In the genomic region with DNA sequence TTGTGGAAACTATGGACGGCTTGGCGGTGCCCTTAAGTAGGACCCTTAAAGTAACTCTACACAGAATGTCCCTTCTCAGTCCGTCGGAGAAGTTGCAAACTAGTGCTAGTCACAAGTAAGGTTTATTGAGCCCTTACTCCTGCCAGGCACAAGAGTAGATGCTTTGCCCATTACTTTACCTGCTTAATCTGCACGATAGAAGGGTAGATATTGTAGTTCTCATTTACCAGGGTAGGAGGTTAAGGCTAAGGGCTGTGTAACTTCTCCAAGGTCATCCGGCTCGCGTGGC, we compare ENCODE assay signal across 8 cellular contexts. TPM values are rescaled to one million over a fixed set of nuclear protein-coding genes. Genes with fewer than 3 reads are reported as not detected.
DNase-seq lines count a peak whose midpoint lies in the region; ATAC-seq and TF ChIP-seq lines count a peak whose summit lies in the region.

No MANE protein-coding gene starts in this region.

- POLR2A ChIA-PET in A673 (lab: Charles Lee; ENCODE audit: low non-redundant PET) = no interaction called here

- TF ChIP-seq CTCF in A673 (conservative IDR thresholded peaks at IDR 0.05; ENCODE audit: low read depth, low read length) (no peak), ascending aorta (IDR thresholded peaks at IDR 0.05) (no peak), right lobe of liver (IDR thresholded peaks at IDR 0.05) (no peak)

- DNase-seq in A673 (ENCODE audit: low spot score) = no peak
- DNase-seq in HAP-1 (ENCODE audit: low spot score in 2 of 2) = no peak
- DNase-seq in ascending aorta (ENCODE audit: low spot score in 2 of 2) = no peak
- no peak for DNase-seq in right lobe of liver
- no peak for DNase-seq in aorta
- DNase-seq in ACHN = no peak

- in situ Hi-C loops in HAP-1 (cut with MboI; ENCODE audit: low sequenced_read_pairs) = no loop called here
- in situ Hi-C loops in ACHN (cut with HindIII; ENCODE audit: low pct_ligation_motif_present, low pct_unique_long_range_greater_than_20kb, low sequenced_read_pairs) = no loop called here

- ATAC-seq in right lobe of liver = peak in 3 of 4 donors; percentile 1 to 4 (median 2)
- ATAC-seq in aorta (ENCODE audit: low FRiP score) = peak; percentile 34
- ATAC-seq in HG02885 (IDR thresholded peaks at IDR 0.05; ENCODE audit: poor library complexity, unreplicated experiment) = no peak
- ATAC-seq in HG02759 (IDR thresholded peaks at IDR 0.05; ENCODE audit: unreplicated experiment) = no peak

- intact Hi-C loops in A673 (cut with micrococcal nuclease; ENCODE audit: unreplicated experiment) = no loop called here
- intact Hi-C loops in ascending aorta (cut with DNase I) = loop anchor here (5.0 kb wide), 2 partner anchors 45 kb away; no protein-coding TSS in a partner anchor
- intact Hi-C loops in right lobe of liver (cut with DNase I) = loop anchor here in 1 of 2 donors (10.0 kb wide), 1 partner anchor 48 kb away; no protein-coding TSS in a partner anchor
- intact Hi-C loops in aorta (cut with DNase I) = no loop called here

- H3K9me3 ChIP-seq in A673 (ENCODE audit: low read depth, low read length, poor library complexity, severe bottlenecking) (no peaks in the 10 kb centered on the region), HAP-1 (peaks cover 3% of the 10 kb centered on the region; the same call in 1 of the 2 replicates), ascending aorta (no peaks in the 10 kb centered on the region), right lobe of liver (no peaks in the 10 kb centered on the region), aorta (ENCODE audit: control insufficient read depth, low read length) (no peaks in the 10 kb centered on the region)

- no peaks in the 10 kb centered on the region for H3K4me1 ChIP-seq in A673 (ENCODE audit: insufficient read depth, low read length, poor library complexity, severe bottlenecking)
- H3K4me1 ChIP-seq in HAP-1 = peaks cover 21% of the 10 kb centered on the region
- no peaks in the 10 kb centered on the region for H3K4me1 ChIP-seq in ascending aorta
- H3K4me1 ChIP-seq in right lobe of liver = peaks cover 0 to 10% (median 3%) of the 10 kb centered on the region in 4 donors
- H3K4me1 ChIP-seq in aorta (ENCODE audit: control insufficient read depth in 1 of 2, insufficient read depth in 2 of 2, low read length in 2 of 2) = peaks cover 0 to 4% of the 10 kb centered on the region in 2 donors

- peak overlapping the region; percentile 78 for H3K4me3 ChIP-seq in A673 (ENCODE audit: low read depth, low read length, poor library complexity, severe bottlenecking)
- peak overlapping the region; percentile 58 for H3K4me3 ChIP-seq in HAP-1
- peak overlapping the region; percentile 80 to 88 for H3K4me3 ChIP-seq in ascending aorta
- peak overlapping the region; percentile 72 to 91 (median 79) for H3K4me3 ChIP-seq in right lobe of liver
- H3K4me3 ChIP-seq in aorta (ENCODE audit: low read length in 2 of 2) = peak overlapping the region; percentile 75 to 83

- CTCF ChIA-PET in A673 (lab: Charles Lee) = no interaction called here

- H3K36me3 ChIP-seq in A673 (ENCODE audit: insufficient read depth, low read length, poor library complexity, severe bottlenecking) (no peaks in the 10 kb centered on the region), HAP-1 (replicated peaks) (no peaks in the 10 kb centered on the region), ascending aorta (no peaks in the 10 kb centered on the region), right lobe of liver (no peaks in the 10 kb centered on the region), aorta (ENCODE audit: control insufficient read depth in 1 of 2, insufficient read depth in 2 of 2, low read length in 1 of 2) (no peaks in the 10 kb centered on the region)

- BruUV-seq in A673 (replicated peaks; lab: Mats Ljungman, UMichigan) = no TSS peak

- H3K27ac ChIP-seq in A673 (ENCODE audit: low read depth, low read length, poor library complexity, severe bottlenecking) = no peak overlapping the region
- peak overlapping the region; percentile 60 to 77 for H3K27ac ChIP-seq in ascending aorta
- no peak overlapping the region for H3K27ac ChIP-seq in right lobe of liver
- peak overlapping the region in 1 of 2 donors; percentile 33 for H3K27ac ChIP-seq in aorta (ENCODE audit: low read depth in 1 of 2, low read length in 2 of 2)

- 11% methylated on average over 5 of the region's 8 CpGs for WGBS in right lobe of liver (ENCODE audit: insufficient coverage, low coverage, low lambda C conversion rate, missing lambda C conversion rate)
- 2 to 6% methylated on average over 8 of the region's 8 CpGs for WGBS in aorta, 2 donors

- H3K27me3 ChIP-seq in A673 (replicated peaks; ENCODE audit: insufficient read depth, low read depth, low read length, poor library complexity) (peaks cover 21% of the 10 kb centered on the region), HAP-1 (ENCODE audit: low read depth) (no peaks in the 10 kb centered on the region), ascending aorta (no peaks in the 10 kb centered on the region), right lobe of liver (no peaks in the 10 kb centered on the region), aorta (ENCODE audit: control insufficient read depth in 1 of 2, insufficient read depth in 2 of 2, low read length in 1 of 2) (no peaks in the 10 kb centered on the region)

- no peak for TF ChIP-seq POLR2A in right lobe of liver (IDR thresholded peaks at IDR 0.05)

RNA-seq across cellular contexts. Expression of a gene that starts 0.5 kb away (rescaled TPM):
- total RNA-seq in A673 (2021) (7.8 and 14.2 TPM in 2 replicates), ascending aorta (3.8 TPM), right lobe of liver (1 to 10 TPM in 2 of 6 experiments, under 1 TPM in 4; 0.25 to 2.1 (median 0.62) TPM), aorta (10 to 100 TPM in 1 of 2 donors, 1 to 10 TPM in 1; 8.4 to 14.6 TPM)
- 1 to 10 TPM in 1 of 2 donors, under 1 TPM in 1; 0.92 to 1.8 TPM for polyA plus RNA-seq in aorta

RNA-seq across cellular contexts. Expression of a gene that starts 47.4 kb away (rescaled TPM):
- 54.7 and 68.7 TPM in 2 replicates for total RNA-seq in A673 (2021)
- total RNA-seq in ascending aorta = 32.2 TPM
- 10 to 100 TPM; 20.7 to 42.7 (median 26.5) TPM for total RNA-seq in right lobe of liver
- 10 to 100 TPM; 66.9 to 73.0 TPM for total RNA-seq in aorta
- 10 to 100 TPM; 47.3 to 95.6 TPM for polyA plus RNA-seq in aorta

Comparison
In these comparisons a context has a peak if more than half of its experiments do, and no peak if none do; other contexts are left out.
1. H3K27ac ChIP-seq: peak in ascending aorta (2 of 2); none in A673 (single experiment) and right lobe of liver (0 of 3).
2. ATAC-seq: peak in right lobe of liver (3 of 4) and aorta (single experiment); none in HG02885 (single experiment) and HG02759 (single experiment).
3. Peak in every context shown above with its lines, with median percentiles within 50 percentile points of each other: H3K4me3 ChIP-seq.